ENCODE assay signal across 1 cellular context in the genomic region with DNA sequence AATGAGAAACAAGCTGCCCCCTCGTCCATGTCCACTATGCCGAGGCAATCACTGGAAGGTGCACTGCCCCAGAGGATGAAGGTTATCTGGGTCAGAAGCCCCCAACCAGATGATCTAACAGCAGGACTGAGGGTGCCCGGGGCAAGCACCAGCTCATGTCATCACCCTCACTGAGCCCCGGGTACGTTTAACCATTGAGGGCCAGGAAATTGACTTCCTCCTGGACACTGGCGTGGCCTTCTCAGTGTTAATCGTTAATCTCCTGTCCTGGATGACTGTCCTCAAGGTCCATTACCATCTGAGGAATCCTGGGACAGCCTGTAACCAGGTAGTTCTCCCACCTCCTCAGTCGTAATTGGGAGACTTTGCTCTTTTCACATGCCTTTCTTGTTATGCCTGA.
TF ChIP-seq lines count a peak whose summit lies in the region.
"Not testable (repeated sequence)": the region's sequence is repeated elsewhere in the genome, so short reads cannot be mapped to it uniquely, and the experiment has no call there.

No MANE protein-coding gene starts in this region.

TF ChIP-seq in HepG2, 621 proteins besides CTCF, POLR2A, EP300 and RAD21:
- TF ChIP-seq ELF3 (CRISPR knock-in tag; IDR thresholded peaks at IDR 0.05) (peak; percentile 49; the same call in 1 of the 2 replicates), KAT7 (CRISPR knock-in tag; IDR thresholded peaks at IDR 0.05; ENCODE audit: borderline replicate concordance) (peak; percentile 34; the same call in 1 of the 2 replicates), ZNF652 (CRISPR knock-in tag; IDR thresholded peaks at IDR 0.05; ENCODE audit: borderline replicate concordance, low read depth) (peak; percentile 94), GATAD2A (CRISPR knock-in tag; IDR thresholded peaks at IDR 0.05) (peak; percentile 51; the same call in 1 of the 2 replicates), KLF16 (CRISPR knock-in tag; IDR thresholded peaks at IDR 0.05) (0 out of 4 replicates have a peak, but pooled peaks of 1 of the 2 experiments have one; percentile 16), HMG20B (CRISPR knock-in tag; conservative IDR thresholded peaks at IDR 0.05) (0 out of 2 replicates have a peak, but pooled peaks have one; percentile 3), FOSL2 (CRISPR knock-in tag; IDR thresholded peaks at IDR 0.05) (peak; percentile 43), THAP11 (CRISPR knock-in tag; IDR thresholded peaks at IDR 0.05) (0 out of 2 replicates have a peak, but pooled peaks have one; percentile 12), SAP130 (CRISPR knock-in tag; IDR thresholded peaks at IDR 0.05; ENCODE audit: low read depth) (0 out of 2 replicates have a peak, but pooled peaks have one; percentile 19), PHF8 (CRISPR knock-in tag; IDR thresholded peaks at IDR 0.05) (0 out of 2 replicates have a peak, but pooled peaks have one; percentile 27), ZFX (CRISPR knock-in tag; IDR thresholded peaks at IDR 0.05; ENCODE audit: low read depth) (peak; percentile 39; the same call in 1 of the 2 replicates), ETV5 (CRISPR knock-in tag; IDR thresholded peaks at IDR 0.05; ENCODE audit: borderline replicate concordance) (peak; percentile 51; the same call in 1 of the 2 replicates), GABPB1 (CRISPR knock-in tag; IDR thresholded peaks at IDR 0.05) (0 out of 2 replicates have a peak, but pooled peaks have one; percentile 43)
- TF ChIP-seq, protein P1, sequence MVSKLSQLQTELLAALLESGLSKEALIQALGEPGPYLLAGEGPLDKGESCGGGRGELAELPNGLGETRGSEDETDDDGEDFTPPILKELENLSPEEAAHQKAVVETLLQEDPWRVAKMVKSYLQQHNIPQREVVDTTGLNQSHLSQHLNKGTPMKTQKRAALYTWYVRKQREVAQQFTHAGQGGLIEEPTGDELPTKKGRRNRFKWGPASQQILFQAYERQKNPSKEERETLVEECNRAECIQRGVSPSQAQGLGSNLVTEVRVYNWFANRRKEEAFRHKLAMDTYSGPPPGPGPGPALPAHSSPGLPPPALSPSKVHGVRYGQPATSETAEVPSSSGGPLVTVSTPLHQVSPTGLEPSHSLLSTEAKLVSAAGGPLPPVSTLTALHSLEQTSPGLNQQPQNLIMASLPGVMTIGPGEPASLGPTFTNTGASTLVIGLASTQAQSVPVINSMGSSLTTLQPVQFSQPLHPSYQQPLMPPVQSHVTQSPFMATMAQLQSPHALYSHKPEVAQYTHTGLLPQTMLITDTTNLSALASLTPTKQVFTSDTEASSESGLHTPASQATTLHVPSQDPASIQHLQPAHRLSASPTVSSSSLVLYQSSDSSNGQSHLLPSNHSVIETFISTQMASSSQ (IDR thresholded peaks at IDR 0.05; ENCODE audit: low read depth): not testable (repeated sequence)
- TF ChIP-seq, protein P1 (CRISPR knock-in tag; IDR thresholded peaks at IDR 0.05; ENCODE audit: borderline replicate concordance): peak; percentile 66
- TF ChIP-seq, protein P2, sequence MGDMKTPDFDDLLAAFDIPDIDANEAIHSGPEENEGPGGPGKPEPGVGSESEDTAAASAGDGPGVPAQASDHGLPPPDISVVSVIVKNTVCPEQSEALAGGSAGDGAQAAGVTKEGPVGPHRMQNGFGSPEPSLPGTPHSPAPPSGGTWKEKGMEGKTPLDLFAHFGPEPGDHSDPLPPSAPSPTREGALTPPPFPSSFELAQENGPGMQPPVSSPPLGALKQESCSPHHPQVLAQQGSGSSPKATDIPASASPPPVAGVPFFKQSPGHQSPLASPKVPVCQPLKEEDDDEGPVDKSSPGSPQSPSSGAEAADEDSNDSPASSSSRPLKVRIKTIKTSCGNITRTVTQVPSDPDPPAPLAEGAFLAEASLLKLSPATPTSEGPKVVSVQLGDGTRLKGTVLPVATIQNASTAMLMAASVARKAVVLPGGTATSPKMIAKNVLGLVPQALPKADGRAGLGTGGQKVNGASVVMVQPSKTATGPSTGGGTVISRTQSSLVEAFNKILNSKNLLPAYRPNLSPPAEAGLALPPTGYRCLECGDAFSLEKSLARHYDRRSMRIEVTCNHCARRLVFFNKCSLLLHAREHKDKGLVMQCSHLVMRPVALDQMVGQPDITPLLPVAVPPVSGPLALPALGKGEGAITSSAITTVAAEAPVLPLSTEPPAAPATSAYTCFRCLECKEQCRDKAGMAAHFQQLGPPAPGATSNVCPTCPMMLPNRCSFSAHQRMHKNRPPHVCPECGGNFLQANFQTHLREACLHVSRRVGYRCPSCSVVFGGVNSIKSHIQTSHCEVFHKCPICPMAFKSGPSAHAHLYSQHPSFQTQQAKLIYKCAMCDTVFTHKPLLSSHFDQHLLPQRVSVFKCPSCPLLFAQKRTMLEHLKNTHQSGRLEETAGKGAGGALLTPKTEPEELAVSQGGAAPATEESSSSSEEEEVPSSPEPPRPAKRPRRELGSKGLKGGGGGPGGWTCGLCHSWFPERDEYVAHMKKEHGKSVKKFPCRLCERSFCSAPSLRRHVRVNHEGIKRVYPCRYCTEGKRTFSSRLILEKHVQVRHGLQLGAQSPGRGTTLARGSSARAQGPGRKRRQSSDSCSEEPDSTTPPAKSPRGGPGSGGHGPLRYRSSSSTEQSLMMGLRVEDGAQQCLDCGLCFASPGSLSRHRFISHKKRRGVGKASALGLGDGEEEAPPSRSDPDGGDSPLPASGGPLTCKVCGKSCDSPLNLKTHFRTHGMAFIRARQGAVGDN (CRISPR knock-in tag; IDR thresholded peaks at IDR 0.05): 0 out of 2 replicates have a peak, but pooled peaks have one; percentile 11
- TF ChIP-seq, protein P3, sequence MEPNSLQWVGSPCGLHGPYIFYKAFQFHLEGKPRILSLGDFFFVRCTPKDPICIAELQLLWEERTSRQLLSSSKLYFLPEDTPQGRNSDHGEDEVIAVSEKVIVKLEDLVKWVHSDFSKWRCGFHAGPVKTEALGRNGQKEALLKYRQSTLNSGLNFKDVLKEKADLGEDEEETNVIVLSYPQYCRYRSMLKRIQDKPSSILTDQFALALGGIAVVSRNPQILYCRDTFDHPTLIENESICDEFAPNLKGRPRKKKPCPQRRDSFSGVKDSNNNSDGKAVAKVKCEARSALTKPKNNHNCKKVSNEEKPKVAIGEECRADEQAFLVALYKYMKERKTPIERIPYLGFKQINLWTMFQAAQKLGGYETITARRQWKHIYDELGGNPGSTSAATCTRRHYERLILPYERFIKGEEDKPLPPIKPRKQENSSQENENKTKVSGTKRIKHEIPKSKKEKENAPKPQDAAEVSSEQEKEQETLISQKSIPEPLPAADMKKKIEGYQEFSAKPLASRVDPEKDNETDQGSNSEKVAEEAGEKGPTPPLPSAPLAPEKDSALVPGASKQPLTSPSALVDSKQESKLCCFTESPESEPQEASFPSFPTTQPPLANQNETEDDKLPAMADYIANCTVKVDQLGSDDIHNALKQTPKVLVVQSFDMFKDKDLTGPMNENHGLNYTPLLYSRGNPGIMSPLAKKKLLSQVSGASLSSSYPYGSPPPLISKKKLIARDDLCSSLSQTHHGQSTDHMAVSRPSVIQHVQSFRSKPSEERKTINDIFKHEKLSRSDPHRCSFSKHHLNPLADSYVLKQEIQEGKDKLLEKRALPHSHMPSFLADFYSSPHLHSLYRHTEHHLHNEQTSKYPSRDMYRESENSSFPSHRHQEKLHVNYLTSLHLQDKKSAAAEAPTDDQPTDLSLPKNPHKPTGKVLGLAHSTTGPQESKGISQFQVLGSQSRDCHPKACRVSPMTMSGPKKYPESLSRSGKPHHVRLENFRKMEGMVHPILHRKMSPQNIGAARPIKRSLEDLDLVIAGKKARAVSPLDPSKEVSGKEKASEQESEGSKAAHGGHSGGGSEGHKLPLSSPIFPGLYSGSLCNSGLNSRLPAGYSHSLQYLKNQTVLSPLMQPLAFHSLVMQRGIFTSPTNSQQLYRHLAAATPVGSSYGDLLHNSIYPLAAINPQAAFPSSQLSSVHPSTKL (CRISPR knock-in tag; IDR thresholded peaks at IDR 0.05): 0 out of 2 replicates have a peak, but pooled peaks have one; percentile 16
- TF ChIP-seq, protein P4, sequence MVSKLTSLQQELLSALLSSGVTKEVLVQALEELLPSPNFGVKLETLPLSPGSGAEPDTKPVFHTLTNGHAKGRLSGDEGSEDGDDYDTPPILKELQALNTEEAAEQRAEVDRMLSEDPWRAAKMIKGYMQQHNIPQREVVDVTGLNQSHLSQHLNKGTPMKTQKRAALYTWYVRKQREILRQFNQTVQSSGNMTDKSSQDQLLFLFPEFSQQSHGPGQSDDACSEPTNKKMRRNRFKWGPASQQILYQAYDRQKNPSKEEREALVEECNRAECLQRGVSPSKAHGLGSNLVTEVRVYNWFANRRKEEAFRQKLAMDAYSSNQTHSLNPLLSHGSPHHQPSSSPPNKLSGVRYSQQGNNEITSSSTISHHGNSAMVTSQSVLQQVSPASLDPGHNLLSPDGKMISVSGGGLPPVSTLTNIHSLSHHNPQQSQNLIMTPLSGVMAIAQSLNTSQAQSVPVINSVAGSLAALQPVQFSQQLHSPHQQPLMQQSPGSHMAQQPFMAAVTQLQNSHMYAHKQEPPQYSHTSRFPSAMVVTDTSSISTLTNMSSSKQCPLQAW (CRISPR knock-in tag; IDR thresholded peaks at IDR 0.05): peak; percentile 40; the same call in 1 of the 2 replicates
- TF ChIP-seq, protein P5, sequence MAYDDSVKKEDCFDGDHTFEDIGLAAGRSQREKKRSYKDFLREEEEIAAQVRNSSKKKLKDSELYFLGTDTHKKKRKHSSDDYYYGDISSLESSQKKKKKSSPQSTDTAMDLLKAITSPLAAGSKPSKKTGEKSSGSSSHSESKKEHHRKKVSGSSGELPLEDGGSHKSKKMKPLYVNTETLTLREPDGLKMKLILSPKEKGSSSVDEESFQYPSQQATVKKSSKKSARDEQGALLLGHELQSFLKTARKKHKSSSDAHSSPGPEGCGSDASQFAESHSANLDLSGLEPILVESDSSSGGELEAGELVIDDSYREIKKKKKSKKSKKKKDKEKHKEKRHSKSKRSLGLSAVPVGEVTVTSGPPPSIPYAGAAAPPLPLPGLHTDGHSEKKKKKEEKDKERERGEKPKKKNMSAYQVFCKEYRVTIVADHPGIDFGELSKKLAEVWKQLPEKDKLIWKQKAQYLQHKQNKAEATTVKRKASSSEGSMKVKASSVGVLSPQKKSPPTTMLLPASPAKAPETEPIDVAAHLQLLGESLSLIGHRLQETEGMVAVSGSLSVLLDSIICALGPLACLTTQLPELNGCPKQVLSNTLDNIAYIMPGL (CRISPR knock-in tag; IDR thresholded peaks at IDR 0.05; ENCODE audit: borderline replicate concordance in 1 of 2, low read depth in 1 of 2): peak in 1 of 2 experiments; percentile 64; a peak in 1 of 4 replicates
